ENCODE assay signal across 11 cellular contexts in the genomic region with DNA sequence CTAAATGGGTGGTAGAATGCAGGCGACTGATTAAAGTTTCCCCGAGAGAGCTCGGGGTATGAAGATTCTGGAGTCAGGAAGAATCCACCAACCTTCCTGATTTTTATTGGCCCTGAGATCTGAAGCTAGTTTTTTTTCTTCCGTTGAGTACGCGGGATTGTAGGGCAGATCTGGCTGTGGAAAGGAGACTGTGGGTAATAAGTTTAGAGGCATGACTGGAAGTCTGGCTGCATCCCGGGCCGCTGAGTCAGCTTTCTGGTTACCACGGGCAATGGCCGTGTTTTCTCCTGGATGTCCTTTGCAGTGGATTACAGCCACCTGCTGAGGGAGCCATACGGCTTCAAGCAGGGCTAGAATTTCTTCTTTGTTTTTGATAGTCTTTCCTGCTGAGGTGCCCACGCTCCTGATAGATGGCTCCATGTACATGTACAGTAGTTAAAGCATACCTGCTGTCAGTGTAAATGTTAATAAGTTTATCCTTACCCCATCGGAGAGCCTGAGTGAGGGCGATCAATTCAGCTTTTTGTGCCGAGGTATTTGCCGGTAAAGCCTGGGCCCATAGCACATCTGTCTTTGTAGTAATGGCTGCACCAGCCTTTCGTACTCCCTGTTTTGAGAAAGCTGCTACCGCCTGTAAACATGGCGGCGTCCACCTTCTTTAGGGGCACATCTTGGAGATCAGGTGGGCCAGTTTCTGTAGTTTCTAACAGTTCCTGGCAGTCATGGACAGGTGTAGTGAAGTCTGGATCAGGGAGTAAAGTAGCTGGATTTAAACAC.
DNase-seq lines count a peak whose midpoint lies in the region; ATAC-seq and TF ChIP-seq lines count a peak whose summit lies in the region.
"Had no signal": no experiment of that assay in that cellular context is flagged by ENCODE, and none has a peak within 500 bp of the region (broad histone marks: within the 10 kb centered on the region; RNA-seq: fewer than 3 reads in every experiment).

No MANE protein-coding gene starts in this region.

- in situ Hi-C loops in ACHN (cut with HindIII; ENCODE audit: low pct_ligation_motif_present, low pct_unique_long_range_greater_than_20kb, low sequenced_read_pairs), result no loop called here

- peak; percentile 90 for ATAC-seq in SK-N-SH treated with all-trans-retinoic acid at 6 μM for 48 hours
- ATAC-seq in GM19467 (IDR thresholded peaks at IDR 0.05; ENCODE audit: unreplicated experiment), result no peak
- no peak for ATAC-seq in GM21447 (IDR thresholded peaks at IDR 0.05; ENCODE audit: unreplicated experiment)

- H3K27me3 ChIP-seq in H7 (ENCODE audit: control insufficient read depth, insufficient read depth, low read length), result peaks cover 97% of the 10 kb centered on the region

- H3K27me3 Mint-ChIP-seq in HFFc6 (ENCODE audit: insufficient read depth), result peaks cover 69% of the 10 kb centered on the region

- DNase-seq in ACHN (peak; percentile 76), HFFc6 (peak; percentile 87), fibroblast of the aortic adventitia (ENCODE audit: low read depth) (peak; percentile 26), H7 (no peak), hypothalamus (lab: John Stamatoyannopoulos, UW) (no peak)
- DNase-seq: activated naive CD8-positive, alpha-beta T cell treated with anti-CD3 and anti-CD28 coated beads for 36 hours; CD8-positive, alpha-beta memory T cell; NCI-H2081 treated with DMSO at 0.1 percent for 48 hours had no signal

- H3K36me3 ChIP-seq in H7 (replicated peaks; ENCODE audit: control insufficient read depth, insufficient read depth, low read length), result no peaks in the 10 kb centered on the region

- H3K36me3 Mint-ChIP-seq in HFFc6 (ENCODE audit: low read depth), result peaks cover 4% of the 10 kb centered on the region; the same call in 1 of the 2 replicates

- no peaks in the 10 kb centered on the region for H3K9me3 Mint-ChIP-seq in HFFc6

- H3K27ac Mint-ChIP-seq in HFFc6, result no peak overlapping the region; the same call in 1 of the 2 replicates
- H3K27ac Mint-ChIP-seq: activated naive CD8-positive, alpha-beta T cell treated with anti-CD3 and anti-CD28 coated beads for 36 hours had no signal

- H3K4me3 ChIP-seq in fibroblast of the aortic adventitia (ENCODE audit: low read depth, low read length) (no peak overlapping the region), H7 (ENCODE audit: insufficient read depth, low read depth, low read length) (no peak overlapping the region)

- peaks cover 25% of the 10 kb centered on the region for H3K4me1 Mint-ChIP-seq in HFFc6 (ENCODE audit: low read depth)

- TF ChIP-seq CTCF in HFFc6 (IDR thresholded peaks at IDR 0.05) (peak; percentile 63), fibroblast of the aortic adventitia (IDR thresholded peaks at IDR 0.05; ENCODE audit: insufficient read depth, low read length) (no peak)

- 0 out of 2 replicates have a peak overlapping the region, but pooled peaks have one; percentile 14 for H3K4me3 Mint-ChIP-seq in HFFc6
- H3K4me3 Mint-ChIP-seq: activated naive CD8-positive, alpha-beta T cell treated with anti-CD3 and anti-CD28 coated beads for 36 hours; CD8-positive, alpha-beta memory T cell had no signal

TF ChIP-seq in SK-N-SH treated with all-trans-retinoic acid at 6 μM for 48 hours, 23 proteins besides CTCF, POLR2A, EP300 and RAD21:
- TF ChIP-seq RARB (CRISPR knock-in tag; IDR thresholded peaks at IDR 0.05), result no peak
- no peak for TF ChIP-seq ZNF565 (CRISPR knock-in tag; conservative IDR thresholded peaks at IDR 0.05; ENCODE audit: low read depth)
- no peak for TF ChIP-seq ZFP3 (CRISPR knock-in tag; IDR thresholded peaks at IDR 0.05)
- TF ChIP-seq, protein P1, sequence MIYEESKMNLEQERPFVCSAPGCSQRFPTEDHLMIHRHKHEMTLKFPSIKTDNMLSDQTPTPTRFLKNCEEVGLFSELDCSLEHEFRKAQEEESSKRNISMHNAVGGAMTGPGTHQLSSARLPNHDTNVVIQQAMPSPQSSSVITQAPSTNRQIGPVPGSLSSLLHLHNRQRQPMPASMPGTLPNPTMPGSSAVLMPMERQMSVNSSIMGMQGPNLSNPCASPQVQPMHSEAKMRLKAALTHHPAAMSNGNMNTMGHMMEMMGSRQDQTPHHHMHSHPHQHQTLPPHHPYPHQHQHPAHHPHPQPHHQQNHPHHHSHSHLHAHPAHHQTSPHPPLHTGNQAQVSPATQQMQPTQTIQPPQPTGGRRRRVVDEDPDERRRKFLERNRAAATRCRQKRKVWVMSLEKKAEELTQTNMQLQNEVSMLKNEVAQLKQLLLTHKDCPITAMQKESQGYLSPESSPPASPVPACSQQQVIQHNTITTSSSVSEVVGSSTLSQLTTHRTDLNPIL (CRISPR knock-in tag; IDR thresholded peaks at IDR 0.05; ENCODE audit: low read depth), result no peak
- TF ChIP-seq, protein P2, sequence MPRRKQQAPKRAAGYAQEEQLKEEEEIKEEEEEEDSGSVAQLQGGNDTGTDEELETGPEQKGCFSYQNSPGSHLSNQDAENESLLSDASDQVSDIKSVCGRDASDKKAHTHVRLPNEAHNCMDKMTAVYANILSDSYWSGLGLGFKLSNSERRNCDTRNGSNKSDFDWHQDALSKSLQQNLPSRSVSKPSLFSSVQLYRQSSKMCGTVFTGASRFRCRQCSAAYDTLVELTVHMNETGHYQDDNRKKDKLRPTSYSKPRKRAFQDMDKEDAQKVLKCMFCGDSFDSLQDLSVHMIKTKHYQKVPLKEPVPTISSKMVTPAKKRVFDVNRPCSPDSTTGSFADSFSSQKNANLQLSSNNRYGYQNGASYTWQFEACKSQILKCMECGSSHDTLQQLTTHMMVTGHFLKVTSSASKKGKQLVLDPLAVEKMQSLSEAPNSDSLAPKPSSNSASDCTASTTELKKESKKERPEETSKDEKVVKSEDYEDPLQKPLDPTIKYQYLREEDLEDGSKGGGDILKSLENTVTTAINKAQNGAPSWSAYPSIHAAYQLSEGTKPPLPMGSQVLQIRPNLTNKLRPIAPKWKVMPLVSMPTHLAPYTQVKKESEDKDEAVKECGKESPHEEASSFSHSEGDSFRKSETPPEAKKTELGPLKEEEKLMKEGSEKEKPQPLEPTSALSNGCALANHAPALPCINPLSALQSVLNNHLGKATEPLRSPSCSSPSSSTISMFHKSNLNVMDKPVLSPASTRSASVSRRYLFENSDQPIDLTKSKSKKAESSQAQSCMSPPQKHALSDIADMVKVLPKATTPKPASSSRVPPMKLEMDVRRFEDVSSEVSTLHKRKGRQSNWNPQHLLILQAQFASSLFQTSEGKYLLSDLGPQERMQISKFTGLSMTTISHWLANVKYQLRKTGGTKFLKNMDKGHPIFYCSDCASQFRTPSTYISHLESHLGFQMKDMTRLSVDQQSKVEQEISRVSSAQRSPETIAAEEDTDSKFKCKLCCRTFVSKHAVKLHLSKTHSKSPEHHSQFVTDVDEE (CRISPR knock-in tag; IDR thresholded peaks at IDR 0.05), result no peak
- no peak for TF ChIP-seq PPARA (CRISPR knock-in tag; IDR thresholded peaks at IDR 0.05; ENCODE audit: borderline replicate concordance)
- TF ChIP-seq ZFP30 (CRISPR knock-in tag; IDR thresholded peaks at IDR 0.05), result no peak
- no peak for TF ChIP-seq CSDC2 (CRISPR knock-in tag; IDR thresholded peaks at IDR 0.05)
- TF ChIP-seq, protein P3, sequence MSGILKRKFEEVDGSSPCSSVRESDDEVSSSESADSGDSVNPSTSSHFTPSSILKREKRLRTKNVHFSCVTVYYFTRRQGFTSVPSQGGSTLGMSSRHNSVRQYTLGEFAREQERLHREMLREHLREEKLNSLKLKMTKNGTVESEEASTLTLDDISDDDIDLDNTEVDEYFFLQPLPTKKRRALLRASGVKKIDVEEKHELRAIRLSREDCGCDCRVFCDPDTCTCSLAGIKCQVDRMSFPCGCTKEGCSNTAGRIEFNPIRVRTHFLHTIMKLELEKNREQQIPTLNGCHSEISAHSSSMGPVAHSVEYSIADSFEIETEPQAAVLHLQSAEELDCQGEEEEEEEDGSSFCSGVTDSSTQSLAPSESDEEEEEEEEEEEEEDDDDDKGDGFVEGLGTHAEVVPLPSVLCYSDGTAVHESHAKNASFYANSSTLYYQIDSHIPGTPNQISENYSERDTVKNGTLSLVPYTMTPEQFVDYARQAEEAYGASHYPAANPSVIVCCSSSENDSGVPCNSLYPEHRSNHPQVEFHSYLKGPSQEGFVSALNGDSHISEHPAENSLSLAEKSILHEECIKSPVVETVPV (CRISPR knock-in tag; IDR thresholded peaks at IDR 0.05), result no peak
- TF ChIP-seq GLIS3 (CRISPR knock-in tag; IDR thresholded peaks at IDR 0.05), result no peak

Comparison
In these comparisons a context has a peak if more than half of its experiments do, and no peak if none do; other contexts are left out.
1. DNase-seq: peak in ACHN (single experiment), HFFc6 (single experiment) and fibroblast of the aortic adventitia (single experiment); none in H7 (single experiment) and hypothalamus (0 of 51).